In the genomic region with DNA sequence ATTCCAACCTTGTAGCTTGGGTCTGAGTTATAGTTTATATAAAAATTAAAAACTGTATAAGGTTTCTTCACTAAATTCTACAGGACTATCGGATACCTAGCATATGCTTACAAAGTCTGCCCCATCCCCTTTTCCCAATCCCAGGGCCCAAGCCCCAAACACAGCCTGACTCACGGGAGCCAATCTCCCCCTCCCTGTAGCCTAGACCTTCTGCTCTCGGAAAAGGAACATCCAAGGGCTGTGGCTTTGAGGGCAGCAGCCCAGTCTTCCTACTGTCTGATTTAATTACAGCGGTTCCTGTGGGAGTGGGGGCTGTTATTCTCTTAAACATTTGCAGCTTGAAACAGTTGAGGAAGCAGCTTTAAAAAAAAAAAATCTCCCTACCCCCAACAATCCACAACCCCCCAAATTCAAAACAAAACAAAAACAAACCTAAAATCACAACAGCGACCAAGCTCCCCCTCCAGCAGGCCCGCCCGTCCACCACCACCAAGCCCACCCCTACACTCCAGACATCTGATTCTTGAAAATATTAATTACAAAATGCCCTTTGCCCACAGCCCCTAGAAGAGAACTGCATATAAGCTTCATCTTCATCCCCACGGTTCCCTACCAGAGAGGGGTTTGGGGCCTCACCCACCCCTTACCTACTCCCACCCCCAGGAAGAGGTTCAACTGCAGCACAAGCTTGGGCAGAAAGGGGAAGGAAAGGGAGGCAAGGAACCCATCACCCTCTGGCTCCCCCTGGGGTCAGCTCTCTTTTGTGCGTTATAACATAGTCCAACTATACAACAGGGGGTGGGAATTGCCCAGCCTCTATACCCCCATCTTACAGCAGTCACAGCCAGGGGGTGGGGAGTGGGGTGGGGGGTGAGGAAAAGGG, we compare ENCODE assay signal across 8 cellular contexts. TPM values are rescaled to one million over a fixed set of nuclear protein-coding genes. Genes with fewer than 3 reads are reported as not detected.
DNase-seq lines count a peak whose midpoint lies in the region; ATAC-seq, FAIRE-seq and TF ChIP-seq lines count a peak whose summit lies in the region.

No MANE protein-coding gene starts in this region.

- H3K36me3 Mint-ChIP-seq in activated naive CD8-positive, alpha-beta T cell: peaks cover 10% of the 10 kb centered on the region

- H3F3A ChIP-seq in PC-3 (ENCODE audit: low read length, unreplicated experiment): peaks cover 4% of the 10 kb centered on the region

- no peaks in the 10 kb centered on the region for H3K27me3 ChIP-seq in PC-3 (ENCODE audit: low read length)

- H3K4me3 ChIP-seq in AG09309 (ENCODE audit: control insufficient read depth, low read depth, low read length) (no peak overlapping the region), PC-3 (ENCODE audit: low read length) (peak overlapping the region; percentile 93; the same call in 1 of the 2 replicates)

- intact Hi-C loops in PC-3 (cut with micrococcal nuclease): no loop called here

- H3K4me3 Mint-ChIP-seq in activated naive CD8-positive, alpha-beta T cell: peak overlapping the region; percentile 93

- peaks cover 9% of the 10 kb centered on the region; the same call in 1 of the 2 replicates for H3K36me3 ChIP-seq in PC-3 (ENCODE audit: low read depth, low read length)

- peak overlapping the region; percentile 94; the same call in 1 of the 2 replicates for H3K4me2 ChIP-seq in PC-3 (ENCODE audit: low read length)

- peaks cover 37% of the 10 kb centered on the region for H3K4me1 Mint-ChIP-seq in activated naive CD8-positive, alpha-beta T cell (ENCODE audit: low read depth)

- peak overlapping the region; percentile 94; the same call in 1 of the 2 replicates for H3K9ac ChIP-seq in PC-3 (ENCODE audit: low read length)

- H3K9me3 ChIP-seq in PC-3 (ENCODE audit: low read length): no peaks in the 10 kb centered on the region

- CTCF ChIA-PET in PC-3 (lab: Charles Lee): interaction anchor here (0.6 to 1.3 kb wide), 2 partner anchors 23 to 101 kb away, joined by 5 to 7 read pairs; no protein-coding TSS in a partner anchor

- no peak for DNase-seq in AG09309 (ENCODE audit: low read depth)
- peak; percentile 71 for DNase-seq in GM12891 (ENCODE audit: insufficient read length, low spot score)
- DNase-seq in PC-3: peak; percentile 41
- peak; percentile 71 for DNase-seq in iPS-NIHi7 (ENCODE audit: extremely low spot score)
- DNase-seq in stimulated activated naive CD4-positive, alpha-beta T cell (lab: John Stamatoyannopoulos, UW): peak in 4 of 6 experiments; percentile 11 to 48 (median 16)
- no peak for DNase-seq in cerebellar nuclear complex (lab: John Stamatoyannopoulos, UW)

- peaks cover 18% of the 10 kb centered on the region for H3K4me1 ChIP-seq in PC-3 (ENCODE audit: insufficient read depth, low read length)

- H3K9me2 ChIP-seq in PC-3 (replicated peaks; ENCODE audit: low read length): no peaks in the 10 kb centered on the region

- no TSS peak for BruUV-seq in PC-3 (replicated peaks; lab: Mats Ljungman, UMichigan)

- H3K27me3 Mint-ChIP-seq in activated naive CD8-positive, alpha-beta T cell: no peaks in the 10 kb centered on the region

- TF ChIP-seq CTCF in AG09309 (IDR thresholded peaks at IDR 0.05; ENCODE audit: control insufficient read depth, insufficient read depth, low read depth, low read length, missing control alignments): peak; percentile 34
- TF ChIP-seq CTCF in PC-3 (conservative IDR thresholded peaks at IDR 0.05; ENCODE audit: low read depth, low read length): peak; percentile 46

- H3K9me3 Mint-ChIP-seq in activated naive CD8-positive, alpha-beta T cell (ENCODE audit: low read depth): no peaks in the 10 kb centered on the region

- peaks cover 28% of the 10 kb centered on the region for H3K79me2 ChIP-seq in PC-3 (ENCODE audit: low read length)

- peak overlapping the region; percentile 81 for H3K27ac ChIP-seq in PC-3 (ENCODE audit: low read length)

- POLR2A ChIA-PET in PC-3 (lab: Charles Lee; ENCODE audit: unreplicated experiment): interaction anchor here (0.6 kb wide), 2 partner anchors 22 to 347 kb away, joined by 5 to 12 read pairs; no protein-coding TSS in a partner anchor

- peak overlapping the region; percentile 64 for H3K27ac Mint-ChIP-seq in activated naive CD8-positive, alpha-beta T cell

- ATAC-seq in PC-3 (no peak), HG03354 (IDR thresholded peaks at IDR 0.05; ENCODE audit: poor library complexity, severe bottlenecking, unreplicated experiment) (no peak)

- H2AFZ ChIP-seq in PC-3 (ENCODE audit: low read length): no peak overlapping the region

- FAIRE-seq in GM12891 (lab: Jason Lieb, UNC): no peak

- no peaks in the 10 kb centered on the region for H4K20me1 ChIP-seq in PC-3 (ENCODE audit: low read length)

- TF ChIP-seq POLR2A in GM12891 (IDR thresholded peaks at IDR 0.05; ENCODE audit: low read depth, low read length): no peak

TF ChIP-seq in GM12891, 5 proteins besides CTCF, POLR2A, EP300 and RAD21:
- TF ChIP-seq PAX5 (IDR thresholded peaks at IDR 0.05; ENCODE audit: insufficient read depth, low read length, severe bottlenecking) (no peak), TAF1 (IDR thresholded peaks at IDR 0.05; ENCODE audit: low read depth, low read length) (no peak), POU2F2 (IDR thresholded peaks at IDR 0.05; ENCODE audit: low read depth, low read length) (no peak), SPI1 (IDR thresholded peaks at IDR 0.05; ENCODE audit: low read depth, low read length) (no peak), POLR2AphosphoS5 (IDR thresholded peaks at IDR 0.05; ENCODE audit: low read depth, low read length) (no peak)
TF ChIP-seq in GM12891: peak in this region for 0.

RNA-seq across cellular contexts. Expression of a gene that starts 1.1 kb away (rescaled TPM):
- polyA plus RNA-seq in GM12891 (2012; ENCODE audit: low read depth, missing spikeins): 49.9 TPM
- 62.1 and 66.5 TPM in 2 replicates for total RNA-seq in PC-3 (2014; rRNA removed)

RNA-seq across cellular contexts. Expression of a gene that starts 20.5 kb away (rescaled TPM):
- 2.0 TPM for polyA plus RNA-seq in GM12891 (2012; ENCODE audit: low read depth, missing spikeins)
- total RNA-seq in PC-3 (2014; rRNA removed): 3.5 and 5.6 TPM in 2 replicates

RNA-seq across cellular contexts. Expression of a gene that starts 40.9 kb away (rescaled TPM):
- polyA plus RNA-seq in GM12891 (2012; ENCODE audit: low read depth, missing spikeins): 17.2 TPM
- total RNA-seq in PC-3 (2014; rRNA removed): 41.9 and 51.7 TPM in 2 replicates

RNA-seq across cellular contexts. Expression of a gene that starts 41.6 kb away (rescaled TPM):
- polyA plus RNA-seq in GM12891 (2012; ENCODE audit: low read depth, missing spikeins): not detected
- total RNA-seq in PC-3 (2014; rRNA removed): not detected in 2 replicates

RNA-seq across cellular contexts. Expression of a gene that starts 48.1 kb away (rescaled TPM):
- 0.30 TPM for polyA plus RNA-seq in GM12891 (2012; ENCODE audit: low read depth, missing spikeins)
- 3.7 and 7.4 TPM in 2 replicates for total RNA-seq in PC-3 (2014; rRNA removed)

Comparison
In these comparisons a context has a peak if more than half of its experiments do, and no peak if none do; other contexts are left out.
1. DNase-seq: peak in GM12891 (single experiment), PC-3 (single experiment), iPS-NIHi7 (single experiment) and stimulated activated naive CD4-positive, alpha-beta T cell (4 of 6); none in AG09309 (single experiment) and cerebellar nuclear complex (0 of 2).